15 cellular contexts compared by ENCODE assay signal in the genomic region with DNA sequence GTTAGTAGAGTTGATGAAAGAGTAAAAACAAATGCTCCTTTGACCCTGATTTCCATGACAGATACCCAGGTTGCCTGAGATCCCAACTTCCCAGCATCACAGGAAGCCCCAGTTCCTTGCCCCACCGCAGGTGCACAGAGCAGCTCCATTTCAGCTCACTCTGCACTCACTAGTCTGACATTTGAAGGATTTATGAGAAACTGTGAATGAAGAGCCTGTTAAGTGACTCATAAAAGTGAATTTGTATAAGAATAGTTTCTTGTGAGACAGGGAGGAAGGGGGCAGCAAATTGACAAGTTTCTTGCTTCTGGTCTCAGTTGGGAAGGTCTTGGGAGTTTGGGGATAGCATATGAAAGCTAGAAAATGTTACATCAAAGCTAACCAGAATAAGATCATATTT.
DNase-seq lines count a peak whose midpoint lies in the region; ATAC-seq and TF ChIP-seq lines count a peak whose summit lies in the region.
"Had no signal": no experiment of that assay in that cellular context is flagged by ENCODE, and none has a peak within 500 bp of the region (broad histone marks: within the 10 kb centered on the region; RNA-seq: fewer than 3 reads in every experiment).

No MANE protein-coding gene starts in this region.

- H3K27ac Mint-ChIP-seq in GM23338: no peak overlapping the region
- H3K27ac Mint-ChIP-seq in endodermal cell: no peak overlapping the region
- H3K27ac Mint-ChIP-seq in neural crest cell (ENCODE audit: unreplicated experiment): peak overlapping the region; percentile 9
- H3K27ac Mint-ChIP-seq: CD4-positive, alpha-beta T cell; IgD-negative memory B cell had no signal

- H3K4me2 ChIP-seq in GM23338: no peak overlapping the region

- H3K27me3 ChIP-seq in GM23338 (ENCODE audit: insufficient read depth) (no peaks in the 10 kb centered on the region), HUES48 (ENCODE audit: control insufficient read depth, insufficient read depth, low read length) (no peaks in the 10 kb centered on the region), endodermal cell (ENCODE audit: control insufficient read depth, insufficient read depth, low read length, poor library complexity, severe bottlenecking) (no peaks in the 10 kb centered on the region)
- H3K27me3 ChIP-seq: BE2C had no signal

- H3K9me2 ChIP-seq in GM23338 (ENCODE audit: insufficient read depth): no peaks in the 10 kb centered on the region

- H3K4me1 Mint-ChIP-seq in GM23338: peaks cover 7% of the 10 kb centered on the region; the same call in 2 of the 3 replicates
- no peaks in the 10 kb centered on the region for H3K4me1 Mint-ChIP-seq in endodermal cell
- peaks cover 28% of the 10 kb centered on the region for H3K4me1 Mint-ChIP-seq in neural crest cell
- H3K4me1 Mint-ChIP-seq: IgD-negative memory B cell had no signal

- DNase-seq in GM23338 (ENCODE audit: low spot score) (no peak), endodermal cell (no peak), neural crest cell (ENCODE audit: low read depth, low spot score) (no peak), omental fat pad (ENCODE audit: low spot score) (no peak), NCI-H2029 (lab: John Stamatoyannopoulos, UW) (no peak)
- DNase-seq in activated CD4-positive, alpha-beta T cell treated with anti-CD3 and anti-CD28 coated beads, Interleukin-2, amount 50 U/mL, for 4 hours: no peak
- DNase-seq: ACHN; BE2C; Caco-2; CD4-positive, alpha-beta T cell had no signal

- H3K4me3 Mint-ChIP-seq in GM23338: no peak overlapping the region
- H3K4me3 Mint-ChIP-seq in endodermal cell: no peak overlapping the region
- no peak overlapping the region for H3K4me3 Mint-ChIP-seq in neural crest cell
- H3K4me3 Mint-ChIP-seq: CD4-positive, alpha-beta T cell; IgD-negative memory B cell had no signal

- no peak overlapping the region for H3K27ac ChIP-seq in GM23338 (ENCODE audit: low read depth)
- peak overlapping the region; percentile 47 for H3K27ac ChIP-seq in HUES48 (ENCODE audit: low read depth, low read length)
- peak overlapping the region; percentile 53 for H3K27ac ChIP-seq in endodermal cell (ENCODE audit: low read depth, low read length)
- H3K27ac ChIP-seq: C4-2B had no signal

- whole genome bisulfite sequencing in endodermal cell (ENCODE audit: insufficient coverage in 1 of 2, insufficient read length in 1 of 2), 2 experiments: 63% methylated on average over 1 of the region's 1 CpG; no CpG with 5 or more reads in 1 of the 2 experiments

- ATAC-seq in GM23338: no peak
- no peak for ATAC-seq in omental fat pad (ENCODE audit: low FRiP score)
- ATAC-seq: HCT116, HepG2 had no signal

- H3K36me3 ChIP-seq in GM23338 (ENCODE audit: insufficient read depth): no peaks in the 10 kb centered on the region
- H3K36me3 ChIP-seq in HUES48 (ENCODE audit: control insufficient read depth, insufficient read depth, low read length): no peaks in the 10 kb centered on the region
- H3K36me3 ChIP-seq in endodermal cell (ENCODE audit: control insufficient read depth, insufficient read depth, low read length): no peaks in the 10 kb centered on the region
- H3K36me3 ChIP-seq: BE2C had no signal

- no peaks in the 10 kb centered on the region for H3F3A ChIP-seq in GM23338 (replicated peaks; ENCODE audit: low read depth)

- H3K36me3 Mint-ChIP-seq in GM23338 (ENCODE audit: low read depth) (peaks cover 7% of the 10 kb centered on the region; the same call in 2 of the 3 replicates), endodermal cell (ENCODE audit: low read depth) (no peaks in the 10 kb centered on the region), neural crest cell (ENCODE audit: low read depth) (peaks cover 4% of the 10 kb centered on the region)
- H3K36me3 Mint-ChIP-seq: IgD-negative memory B cell had no signal

- H3K79me2 ChIP-seq in GM23338 (replicated peaks; ENCODE audit: insufficient read depth): no peaks in the 10 kb centered on the region

- H3K9me3 Mint-ChIP-seq in GM23338: peaks cover 14% of the 10 kb centered on the region; the same call in 2 of the 3 replicates
- peaks cover 20% of the 10 kb centered on the region for H3K9me3 Mint-ChIP-seq in endodermal cell
- H3K9me3 Mint-ChIP-seq in neural crest cell: peaks cover 9% of the 10 kb centered on the region

- no peak overlapping the region for H3K4me3 ChIP-seq in GM23338
- no peak overlapping the region for H3K4me3 ChIP-seq in HUES48 (ENCODE audit: low read depth, low read length)
- H3K4me3 ChIP-seq in endodermal cell (ENCODE audit: low read length): no peak overlapping the region

- H2AFZ ChIP-seq in GM23338: 0 out of 2 replicates have a peak overlapping the region, but pooled peaks have one; percentile 32

- no peaks in the 10 kb centered on the region for H3K27me3 Mint-ChIP-seq in GM23338 (ENCODE audit: insufficient read depth, low read depth, poor library complexity)
- H3K27me3 Mint-ChIP-seq in endodermal cell (ENCODE audit: insufficient read depth): peaks cover 3% of the 10 kb centered on the region
- no peaks in the 10 kb centered on the region for H3K27me3 Mint-ChIP-seq in neural crest cell (ENCODE audit: low read depth)

- H3K4me1 ChIP-seq in GM23338 (ENCODE audit: insufficient read depth) (peaks cover 5% of the 10 kb centered on the region), HUES48 (ENCODE audit: control insufficient read depth, insufficient read depth, low read length) (no peaks in the 10 kb centered on the region; the same call in 1 of the 2 replicates), endodermal cell (ENCODE audit: control insufficient read depth, insufficient read depth, low read length) (no peaks in the 10 kb centered on the region)
- H3K4me1 ChIP-seq: BE2C, Caco-2 had no signal

- H4K20me1 ChIP-seq in GM23338 (replicated peaks; ENCODE audit: insufficient read depth): no peaks in the 10 kb centered on the region

- TF ChIP-seq CTCF in GM23338 (conservative IDR thresholded peaks at IDR 0.05; ENCODE audit: low read depth in 2 of 2): no peak
- TF ChIP-seq CTCF in endodermal cell (conservative IDR thresholded peaks at IDR 0.05): no peak
- TF ChIP-seq CTCF in neural crest cell (conservative IDR thresholded peaks at IDR 0.05): no peak
- TF ChIP-seq CTCF in omental fat pad (IDR thresholded peaks at IDR 0.05): no peak

- H3K9me3 ChIP-seq in HUES48 (ENCODE audit: control insufficient read depth, insufficient read depth, low read length) (peaks cover 8% of the 10 kb centered on the region; the same call in 1 of the 2 replicates), endodermal cell (ENCODE audit: control insufficient read depth, low read length) (peaks cover 20% of the 10 kb centered on the region)
- H3K9me3 ChIP-seq: BE2C, Caco-2 had no signal

- H3K9ac ChIP-seq in HUES48 (ENCODE audit: low read depth, low read length) (no peak overlapping the region), endodermal cell (ENCODE audit: extremely low read depth, low read length, poor library complexity, severe bottlenecking) (no peak overlapping the region)

TF ChIP-seq in GM23338, 12 proteins besides CTCF, POLR2A, EP300 and RAD21:
- TF ChIP-seq STAT1 (IDR thresholded peaks at IDR 0.05; ENCODE audit: unreplicated experiment) (no peak), EZH2phosphoT487 (IDR thresholded peaks at IDR 0.05; ENCODE audit: unreplicated experiment) (no peak), POLR2AphosphoS5 (IDR thresholded peaks at IDR 0.05; ENCODE audit: low read depth) (no peak), CREB1 (CRISPR knock-in tag; IDR thresholded peaks at IDR 0.05; ENCODE audit: low read depth) (no peak), JUNB (IDR thresholded peaks at IDR 0.05; ENCODE audit: unreplicated experiment) (no peak)
